ENCODE assay signal across 7 cellular contexts in the genomic region with DNA sequence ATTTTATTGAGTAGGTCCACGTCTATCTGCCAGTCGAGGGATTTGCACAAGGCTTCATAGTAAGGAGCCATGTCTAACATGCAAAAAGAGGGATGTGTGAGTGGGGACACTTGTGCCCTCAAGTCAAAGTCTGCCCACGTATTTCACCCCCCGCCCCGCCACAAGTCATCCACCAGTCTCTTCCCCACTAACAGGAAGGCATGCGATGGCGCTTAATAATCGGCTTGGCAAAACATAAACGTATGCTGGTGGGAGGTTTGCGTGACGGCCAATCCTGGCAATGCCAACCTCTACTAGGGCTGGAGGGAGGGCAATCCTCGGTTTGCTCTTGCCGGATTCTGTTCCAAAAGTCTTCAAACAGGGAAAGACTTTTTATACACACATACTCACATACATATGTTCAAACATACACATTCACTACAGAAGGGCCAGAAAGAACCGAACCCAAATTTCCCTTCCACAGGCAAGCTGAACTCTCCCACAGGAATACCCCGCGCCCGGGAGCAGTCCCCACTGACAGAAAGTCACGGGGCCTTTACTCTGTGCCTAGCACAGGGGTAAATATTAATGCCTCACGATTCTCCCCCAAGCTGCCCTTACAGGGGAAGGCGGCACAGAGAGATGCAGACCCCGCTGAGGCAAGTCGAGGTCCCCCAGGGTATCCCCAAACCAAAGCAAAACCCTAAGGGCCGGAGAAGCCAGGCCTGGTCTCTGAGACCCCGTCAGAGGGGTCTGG. TPM values are rescaled to one million over a fixed set of nuclear protein-coding genes. Genes with fewer than 3 reads are reported as not detected.
DNase-seq lines count a peak whose midpoint lies in the region; ATAC-seq lines count a peak whose summit lies in the region.

No MANE protein-coding gene starts in this region.

- H3K9me3 ChIP-seq in MG63: no peaks in the 10 kb centered on the region

- peak overlapping the region; percentile 85 for H3K4me3 ChIP-seq in MG63

- DNase-seq in MG63: peak; percentile 38
- DNase-seq in iris pigment epithelial cell (ENCODE audit: low read depth): peak; percentile 31
- DNase-seq in stimulated activated CD8-positive, alpha-beta memory T cell treated with anti-CD3 and anti-CD28 coated beads, Interleukin-4, amount 100 ng/mL, for 48 hours: peak; percentile 39
- DNase-seq in DMS114 treated with DMSO at 0.1 percent for 48 hours (lab: John Stamatoyannopoulos, UW; ENCODE audit: unreplicated experiment): no peak

- H3K27me3 ChIP-seq in MG63: no peaks in the 10 kb centered on the region

- ATAC-seq in GM19328 (IDR thresholded peaks at IDR 0.05; ENCODE audit: unreplicated experiment): peak; percentile 8
- ATAC-seq in HG03460 (IDR thresholded peaks at IDR 0.05; ENCODE audit: unreplicated experiment): no peak

- peak overlapping the region; percentile 82 for H3K27ac ChIP-seq in angular gyrus (ENCODE audit: low read depth, low read length)

- peaks cover 42% of the 10 kb centered on the region for H3K36me3 ChIP-seq in MG63

RNA-seq across cellular contexts. Expression of a gene that starts 0.7 kb away (rescaled TPM):
- 66.0 and 93.7 TPM in 2 replicates for total RNA-seq in MG63 (2014; rRNA removed; shearing (Covaris generic); ENCODE audit: low replicate concordance)
